ENCODE assay signal across 31 cellular contexts in the genomic region with DNA sequence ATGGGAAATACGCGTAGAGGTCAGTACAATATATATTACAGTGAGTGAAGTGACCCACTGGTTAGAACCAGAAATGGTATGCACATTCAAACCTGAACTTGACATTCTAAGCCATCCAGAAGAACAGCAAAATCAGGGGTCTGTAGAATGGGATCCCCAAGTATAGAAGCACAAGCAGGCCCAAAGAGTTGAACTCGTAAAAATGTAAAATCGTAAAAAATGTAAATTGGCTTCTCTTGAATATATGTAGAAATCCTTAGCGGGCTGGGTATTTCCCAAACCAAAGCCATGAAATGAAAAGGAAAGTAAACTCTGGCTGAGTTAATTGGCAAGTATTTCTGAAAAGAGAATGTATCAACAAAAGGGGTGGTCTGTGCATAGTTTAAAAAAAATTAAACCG.
"Had no signal": no experiment of that assay in that cellular context is flagged by ENCODE, and none has a peak within 500 bp of the region (broad histone marks: within the 10 kb centered on the region; RNA-seq: fewer than 3 reads in every experiment).

No MANE protein-coding gene starts in this region.

- H3K36me3 ChIP-seq: adrenal gland, cardiac muscle cell had no signal

- H3K9me3 ChIP-seq: adrenal gland had no signal

- H3K27me3 ChIP-seq: adrenal gland, cardiac muscle cell had no signal

- DNase-seq: activated B cell treated with CpG ODN at 0.5 μM for 24 hours; activated CD4-positive, alpha-beta memory T cell treated with anti-CD3 and anti-CD28 coated beads for 36 hours; activated CD4-positive, alpha-beta T cell treated with anti-CD3 and anti-CD28 coated beads for 4 hours; activated CD4-positive, alpha-beta T cell treated with anti-CD3 and anti-CD28 coated beads, Interleukin-2, amount 10 ng/mL, durations not matched to agents 24 days and 14 days; activated CD4-positive, alpha-beta T cell treated with anti-CD3 and anti-CD28 coated beads, Interleukin-2, amount 50 U/mL, for 1 hour; activated CD4-positive, alpha-beta T cell treated with anti-CD3 and anti-CD28 coated beads, Interleukin-2, amount 50 U/mL, for 4 hours; activated CD4-positive, CD25-positive, alpha-beta regulatory T cell treated with anti-CD3 and anti-CD28 coated beads, Interleukin-2, amount 50 U/mL, for 72 hours; activated CD8-positive, alpha-beta memory T cell treated with anti-CD3 and anti-CD28 coated beads, Interleukin-2, amount 50 U/mL, for 4 hours; activated CD8-positive, alpha-beta T cell treated with anti-CD3 and anti-CD28 coated beads for 36 hours; activated effector memory CD4-positive, alpha-beta T cell treated with anti-CD3 and anti-CD28 coated beads, Interleukin-2, amount 50 U/mL, for 16 hours; activated gamma-delta T cell treated with Interleukin-2 at 50 U/mL for 16 hours; activated naive CD4-positive, alpha-beta T cell; activated naive CD4-positive, alpha-beta T cell treated with anti-CD3 and anti-CD28 coated beads for 36 hours; activated naive CD4-positive, alpha-beta T cell treated with anti-CD3 and anti-CD28 coated beads, Interleukin-2, amount 50 U/mL, for 16 hours; activated naive CD8-positive, alpha-beta T cell treated with anti-CD3 and anti-CD28 coated beads for 36 hours; activated T-cell treated with anti-CD3 and anti-CD28 coated beads for 4 hours; activated T-cell treated with anti-CD3 and anti-CD28 coated beads, Interleukin-2, amount 50 U/mL, for 1 hour; activated T-cell treated with anti-CD3 and anti-CD28 coated beads, Interleukin-2, amount 50 U/mL, for 4 hours; activated T-cell treated with anti-CD3 and anti-CD28 coated beads, Interleukin-2, amount 50 U/mL, for 72 hours; adrenal gland; amniotic stem cell; aorta; caudate nucleus; cerebellar nuclear complex; T-helper 1 cell; T-helper 2 cell; T-helper 9 cell had no signal

- H3K27ac ChIP-seq: adrenal gland, cardiac muscle cell, VCaP had no signal

- H3K4me1 ChIP-seq: adrenal gland had no signal

- H3K4me3 ChIP-seq: adrenal gland, cardiac muscle cell had no signal

- ATAC-seq: activated CD8-positive, alpha-beta T cell treated with anti-CD3 and anti-CD28 coated beads for 36 hours; activated naive CD4-positive, alpha-beta T cell treated with anti-CD3 and anti-CD28 coated beads, Interleukin-2, amount 50 U/mL, for 72 hours; activated T-cell treated with anti-CD3 and anti-CD28 coated beads, Interleukin-2, amount 50 U/mL, for 4 hours; activated T-cell treated with anti-CD3 and anti-CD28 coated beads, Interleukin-2, amount 50 U/mL, for 72 hours; activated T-helper 17 cell treated with anti-CD3 and anti-CD28 coated beads, Interleukin-2, amount 50 U/mL, for 72 hours had no signal
